Comparison of ENCODE assay signal across 26 cellular contexts in genomic region chr2:3211256-3211970, GRCh38.
"Had no signal": no experiment of that assay in that cellular context is flagged by ENCODE, and none has a peak within 500 bp of the region (broad histone marks: within the 10 kb centered on the region; RNA-seq: fewer than 3 reads in every experiment).

No MANE protein-coding gene starts in this region.

- H3K9ac ChIP-seq: SK-N-SH had no signal

- H3K27me3 Mint-ChIP-seq: activated CD4-positive, alpha-beta memory T cell treated with anti-CD3 and anti-CD28 coated beads for 36 hours; activated CD4-positive, alpha-beta T cell treated with anti-CD3 and anti-CD28 coated beads, Interleukin-2, amount 10 ng/mL, durations not matched to agents 7 days and 5 days; activated naive CD8-positive, alpha-beta T cell treated with anti-CD3 and anti-CD28 coated beads, Interleukin-2, amount 10 ng/mL, durations not matched to agents 7 days and 5 days had no signal

- H3K9me3 ChIP-seq: breast epithelium, MG63, Peyer's patch, SJCRH30, SK-N-SH had no signal

- H3K36me3 ChIP-seq: breast epithelium, MG63, SJCRH30 had no signal

- H3K27ac ChIP-seq: breast epithelium, Peyer's patch, RWPE1, SJCRH30 had no signal

- H3K4me2 ChIP-seq: SK-N-SH had no signal

- H3K27ac Mint-ChIP-seq: activated CD4-positive, alpha-beta memory T cell treated with anti-CD3 and anti-CD28 coated beads for 36 hours; activated CD4-positive, alpha-beta T cell treated with anti-CD3 and anti-CD28 coated beads, Interleukin-2, amount 10 ng/mL, durations not matched to agents 7 days and 5 days; activated naive CD8-positive, alpha-beta T cell treated with anti-CD3 and anti-CD28 coated beads, Interleukin-2, amount 10 ng/mL, durations not matched to agents 7 days and 5 days had no signal

- H3K27me3 ChIP-seq: breast epithelium, MG63, Peyer's patch, SJCRH30 had no signal

- H3K9me3 Mint-ChIP-seq: activated CD4-positive, alpha-beta memory T cell treated with anti-CD3 and anti-CD28 coated beads for 36 hours; activated naive CD8-positive, alpha-beta T cell treated with anti-CD3 and anti-CD28 coated beads, Interleukin-2, amount 10 ng/mL, durations not matched to agents 7 days and 5 days had no signal

- H3K4me3 Mint-ChIP-seq: activated CD4-positive, alpha-beta memory T cell treated with anti-CD3 and anti-CD28 coated beads for 36 hours; activated CD4-positive, alpha-beta T cell treated with anti-CD3 and anti-CD28 coated beads, Interleukin-2, amount 10 ng/mL, durations not matched to agents 7 days and 5 days; activated naive CD8-positive, alpha-beta T cell treated with anti-CD3 and anti-CD28 coated beads, Interleukin-2, amount 10 ng/mL, durations not matched to agents 7 days and 5 days had no signal

- H3K4me1 Mint-ChIP-seq: activated CD4-positive, alpha-beta T cell treated with anti-CD3 and anti-CD28 coated beads, Interleukin-2, amount 10 ng/mL, durations not matched to agents 7 days and 5 days had no signal

- H3K4me3 ChIP-seq: breast epithelium, MG63, Peyer's patch, SJCRH30 had no signal

- H3K4me1 ChIP-seq: breast epithelium, Peyer's patch, SJCRH30 had no signal

- DNase-seq: activated CD4-positive, alpha-beta memory T cell treated with anti-CD3 and anti-CD28 coated beads for 36 hours; activated CD4-positive, alpha-beta T cell treated with anti-CD3 and anti-CD28 coated beads for 1 hour; activated CD4-positive, alpha-beta T cell treated with anti-CD3 and anti-CD28 coated beads, Interleukin-2, amount 10 ng/mL, durations not matched to agents 7 days and 5 days; activated CD8-positive, alpha-beta memory T cell treated with anti-CD3 and anti-CD28 coated beads, Interleukin-2, amount 50 U/mL, for 48 hours; activated naive CD4-positive, alpha-beta T cell treated with anti-CD3 and anti-CD28 coated beads, Interleukin-2, amount 50 U/mL, for 16 hours; activated naive CD8-positive, alpha-beta T cell treated with anti-CD3 and anti-CD28 coated beads, Interleukin-2, amount 10 ng/mL, durations not matched to agents 7 days and 5 days; activated T-cell treated with anti-CD3 and anti-CD28 coated beads, Interleukin-2, amount 50 U/mL, for 1 hour; aorta; central memory CD4-positive, alpha-beta T cell; MG63; MV-4-11; NCI-H1092 treated with DMSO at 0.1 percent for 48 hours; NCI-H1417 treated with DMSO at 0.1 percent for 48 hours; NCI-H1694; NCI-H2029; NCI-H2107; NCI-H2171 treated with DMSO at 0.1 percent for 48 hours; NCI-H226; NCI-H510A; Peyer's patch; Right ventricle myocardium superior; SJCRH30; SK-N-SH; SW 1271 had no signal
